ENCODE assay signal across 10 cellular contexts in genomic region chr17:55433629-55434422, GRCh38. TPM values are rescaled to one million over a fixed set of nuclear protein-coding genes. Genes with fewer than 3 reads are reported as not detected.
DNase-seq lines count a peak whose midpoint lies in the region; ATAC-seq and TF ChIP-seq lines count a peak whose summit lies in the region.
"Had no signal": no experiment of that assay in that cellular context is flagged by ENCODE, and none has a peak within 500 bp of the region (broad histone marks: within the 10 kb centered on the region; RNA-seq: fewer than 3 reads in every experiment).

No MANE protein-coding gene starts in this region.

- no peak overlapping the region for H4K91ac ChIP-seq in H9 (ENCODE audit: insufficient read length, low read depth, low read length)

- H3K56ac ChIP-seq in H9 (ENCODE audit: insufficient read length, low read depth, low read length) = no peak overlapping the region

- no TSS peak for BruUV-seq in Panc1 (replicated peaks; lab: Mats Ljungman, UMichigan)

- CTCF ChIA-PET in Panc1 (lab: Charles Lee) = interaction anchor here (0.7 kb wide), 1 partner anchor 18 kb away, joined by 4 read pairs; no protein-coding TSS in a partner anchor

- H3K23ac ChIP-seq in H9 (ENCODE audit: insufficient read length, low read depth, low read length) = no peak overlapping the region

- no peak overlapping the region for H4K5ac ChIP-seq in H9 (ENCODE audit: insufficient read length, low read depth, low read length)

- no peaks in the 10 kb centered on the region for H3K79me1 ChIP-seq in H9 (ENCODE audit: insufficient read depth, low read depth, low read length, poor library complexity, severe bottlenecking)

- WGBS in esophagus squamous epithelium, 2 donors = 54 to 63% methylated on average over 6 of the region's 7 CpGs
- no CpG with 5 or more reads among the region's 7 CpGs for WGBS in H9 (ENCODE audit: extremely low coverage, insufficient read length, low lambda C conversion rate)

- H3K9me3 ChIP-seq in Panc1 (ENCODE audit: control insufficient read depth, insufficient read depth, low read depth, low read length) (no peaks in the 10 kb centered on the region), esophagus squamous epithelium (no peaks in the 10 kb centered on the region), H9 (ENCODE audit: control insufficient read depth, low read depth, low read length) (no peaks in the 10 kb centered on the region)

- H2AFZ ChIP-seq in H9 (ENCODE audit: low read length) = no peak overlapping the region

- no peak overlapping the region for H3K27ac Mint-ChIP-seq in H9
- H3K27ac Mint-ChIP-seq: activated naive CD8-positive, alpha-beta T cell treated with anti-CD3 and anti-CD28 coated beads, Interleukin-2, amount 10 ng/mL, durations not matched to agents 7 days and 5 days had no signal

- TF ChIP-seq POLR2A in esophagus squamous epithelium (IDR thresholded peaks at IDR 0.05) = no peak

- no peak overlapping the region for H3K14ac ChIP-seq in H9 (ENCODE audit: insufficient read depth, low read length)

- no peak overlapping the region for H3T11ph ChIP-seq in H9 (ENCODE audit: low read length)

- no peak overlapping the region for H3K4me3 Mint-ChIP-seq in H9
- H3K4me3 Mint-ChIP-seq: activated naive CD8-positive, alpha-beta T cell treated with anti-CD3 and anti-CD28 coated beads, Interleukin-2, amount 10 ng/mL, durations not matched to agents 7 days and 5 days had no signal

- no peak overlapping the region for H2BK12ac ChIP-seq in H9 (ENCODE audit: insufficient read length, low read depth, low read length)

- no peak overlapping the region for H3K4me2 ChIP-seq in H9 (ENCODE audit: insufficient read depth, insufficient read length, low read length)

- no peaks in the 10 kb centered on the region for H4K20me1 ChIP-seq in H9 (ENCODE audit: control insufficient read depth, insufficient read depth, insufficient read length)

- peak; percentile 79 for ATAC-seq in Panc1

- H4K8ac ChIP-seq in H9 (replicated peaks; ENCODE audit: insufficient read length, low read depth, low read length) = no peak overlapping the region

- H2BK15ac ChIP-seq in H9 (ENCODE audit: low read depth, low read length) = no peak overlapping the region

- H3K9me3 Mint-ChIP-seq in H9 = peaks cover 0 to 5% of the 10 kb centered on the region in 2 experiments; a peak in 4 of 5 replicates
- H3K9me3 Mint-ChIP-seq: activated naive CD8-positive, alpha-beta T cell treated with anti-CD3 and anti-CD28 coated beads, Interleukin-2, amount 10 ng/mL, durations not matched to agents 7 days and 5 days had no signal

- H3K23me2 ChIP-seq in H9 (ENCODE audit: insufficient read length, low read depth, low read length, poor library complexity, severe bottlenecking) = no peaks in the 10 kb centered on the region

- POLR2A ChIA-PET in Panc1 (lab: Charles Lee) = no interaction called here

- H3K4me1 Mint-ChIP-seq in H9 = peaks cover 8 to 11% of the 10 kb centered on the region in 2 experiments

- peaks cover 24% of the 10 kb centered on the region for H3K4me1 ChIP-seq in Panc1 (ENCODE audit: control insufficient read depth, insufficient read depth, low read length)
- H3K4me1 ChIP-seq in esophagus squamous epithelium = peaks cover 6 to 19% (median 8%) of the 10 kb centered on the region in 3 donors
- H3K4me1 ChIP-seq in H9 (ENCODE audit: insufficient read depth, low read length) = no peaks in the 10 kb centered on the region

- no peaks in the 10 kb centered on the region; a peak in 2 of 7 replicates for H3K36me3 Mint-ChIP-seq in H9 (ENCODE audit: insufficient read depth in 1 of 3, low read depth in 3 of 3)
- H3K36me3 Mint-ChIP-seq: activated naive CD8-positive, alpha-beta T cell treated with anti-CD3 and anti-CD28 coated beads, Interleukin-2, amount 10 ng/mL, durations not matched to agents 7 days and 5 days; naive B cell had no signal

- H2AK5ac ChIP-seq in H9 (ENCODE audit: insufficient read length, low read length) = no peak overlapping the region

- no peaks in the 10 kb centered on the region for H3K79me2 ChIP-seq in H9 (ENCODE audit: insufficient read depth, low read length)

- H2BK120ac ChIP-seq in H9 (ENCODE audit: low read depth, low read length, poor library complexity, severe bottlenecking) = no peak overlapping the region

- DNase-seq in GM03348 (ENCODE audit: low spot score) (peak; percentile 84), Panc1 (ENCODE audit: low read depth, low spot score) (no peak), esophagus squamous epithelium (lab: John Stamatoyannopoulos, UW) (no peak), renal cortical epithelial cell (ENCODE audit: low read depth) (peak; percentile 98), NCI-H524 (lab: John Stamatoyannopoulos, UW) (no peak), H9 (no peak)
- no peak for DNase-seq in stimulated activated CD4-positive, alpha-beta T cell treated with anti-CD3 and anti-CD28 coated beads, Interleukin-4, amount 100 ng/mL, for 24 hours
- no peak for DNase-seq in activated CD4-positive, alpha-beta T cell treated with anti-CD3 and anti-CD28 coated beads, Interleukin-2, amount 50 U/mL, for 4 hours
- DNase-seq: activated naive CD8-positive, alpha-beta T cell treated with anti-CD3 and anti-CD28 coated beads, Interleukin-2, amount 10 ng/mL, durations not matched to agents 7 days and 5 days; naive B cell had no signal

- no peak overlapping the region for H3K9ac ChIP-seq in H9 (ENCODE audit: extremely low read depth, insufficient read length, low read length)

- TF ChIP-seq CTCF in Panc1 (IDR thresholded peaks at IDR 0.05) = no peak
- no peak for TF ChIP-seq CTCF in esophagus squamous epithelium (IDR thresholded peaks at IDR 0.05)
- TF ChIP-seq CTCF in H9 (conservative IDR thresholded peaks at IDR 0.05) = no peak

- no peak overlapping the region for H3K4me3 ChIP-seq in Panc1 (ENCODE audit: low read depth in 2 of 2, low read length in 2 of 2)
- H3K4me3 ChIP-seq in esophagus squamous epithelium = no peak overlapping the region

- no peak overlapping the region for H2BK20ac ChIP-seq in H9 (ENCODE audit: low read depth, low read length, poor library complexity, severe bottlenecking)

- H3K36me3 ChIP-seq in Panc1 (ENCODE audit: control insufficient read depth, insufficient read depth, low read length) (no peaks in the 10 kb centered on the region), esophagus squamous epithelium (no peaks in the 10 kb centered on the region)

- H3K4ac ChIP-seq in H9 (ENCODE audit: low read depth, low read length) = no peak overlapping the region

- intact Hi-C loops in Panc1 (cut with micrococcal nuclease; ENCODE audit: unreplicated experiment) (no loop called here), esophagus squamous epithelium (cut with DNase I) (no loop called here)

- H3K27ac ChIP-seq in Panc1 (ENCODE audit: low read length) (peak overlapping the region; percentile 65), esophagus squamous epithelium (peak overlapping the region; percentile 19 to 73 (median 56)), H9 (ENCODE audit: insufficient read length, low read depth, low read length) (no peak overlapping the region)

- no peaks in the 10 kb centered on the region for H3K27me3 Mint-ChIP-seq in H9 (ENCODE audit: low read depth)

- H3K18ac ChIP-seq in H9 (ENCODE audit: insufficient read length, low read depth, low read length) = no peak overlapping the region

- no peak overlapping the region for H2BK5ac ChIP-seq in H9 (ENCODE audit: insufficient read length, low read length)

- H3K27me3 ChIP-seq in Panc1 (ENCODE audit: control insufficient read depth, insufficient read depth, low read length) = no peaks in the 10 kb centered on the region; the same call in 1 of the 2 replicates
- no peaks in the 10 kb centered on the region for H3K27me3 ChIP-seq in esophagus squamous epithelium
- H3K27me3 ChIP-seq in H9 (ENCODE audit: insufficient read depth, low read length) = no peaks in the 10 kb centered on the region

- in situ Hi-C loops in Panc1 (cut with HindIII; ENCODE audit: low pct_unique_long_range_greater_than_20kb, low sequenced_read_pairs) = no loop called here

RNA-seq across cellular contexts. Expression of gene MMD, which starts 12.2 kb away (rescaled TPM):
- total RNA-seq in Panc1 (2021; ENCODE audit: unreplicated experiment) = 26.9 TPM
- 18.5 TPM for polyA plus RNA-seq in Panc1 (2012; ENCODE audit: insufficient read length)
- 10 to 100 TPM in 2 of 4 donors, 1 to 10 TPM in 2; 1.3 to 14.7 (median 8.9) TPM for total RNA-seq in esophagus squamous epithelium
- 33.1 and 57.5 TPM in 2 replicates for total RNA-seq in renal cortical epithelial cell
- 24.0 and 24.2 TPM in 2 replicates for total RNA-seq in H9 (2021)

Comparison
In these comparisons a context has a peak if more than half of its experiments do, and no peak if none do; other contexts are left out.
1. DNase-seq: peak in GM03348 (single experiment) and renal cortical epithelial cell (single experiment); none in Panc1 (single experiment), esophagus squamous epithelium (single experiment), NCI-H524 (0 of 2), stimulated activated CD4-positive, alpha-beta T cell treated with anti-CD3 and anti-CD28 coated beads, Interleukin-4, amount 100 ng/mL, for 24 hours (single experiment), activated CD4-positive, alpha-beta T cell treated with anti-CD3 and anti-CD28 coated beads, Interleukin-2, amount 50 U/mL, for 4 hours (0 of 2) and H9 (single experiment).